ENCODE assay signal across 10 cellular contexts in genomic region chr16:50547340-50547865, GRCh38. TPM values are rescaled to one million over a fixed set of nuclear protein-coding genes. Genes with fewer than 3 reads are reported as not detected.
DNase-seq lines count a peak whose midpoint lies in the region; ATAC-seq, FAIRE-seq and TF ChIP-seq lines count a peak whose summit lies in the region.
"Had no signal": no experiment of that assay in that cellular context is flagged by ENCODE, and none has a peak within 500 bp of the region (broad histone marks: within the 10 kb centered on the region; RNA-seq: fewer than 3 reads in every experiment).

No MANE protein-coding gene starts in this region.

- in situ Hi-C loops in HepG2 (cut with HindIII; ENCODE audit: extremely low pct_ligation_motif_present, low pct_unique_long_range_greater_than_20kb): loop anchor here (5.0 kb wide), 2 partner anchors 80 to 175 kb away; no protein-coding TSS in a partner anchor

- peak overlapping the region; percentile 82; the same call in 1 of the 2 replicates for H3K9ac ChIP-seq in HepG2 (ENCODE audit: insufficient read depth, low read depth, low read length)

- FAIRE-seq in HepG2 (lab: Jason Lieb, UNC): peak; percentile 50
- FAIRE-seq: A204.1, islet of Langerhans had no signal

- CTCF ChIA-PET in MCF 10A (lab: Yijun Ruan, JAX): no interaction called here
- CTCF ChIA-PET in HepG2 (lab: Yijun Ruan, JAX; ENCODE audit: low intra/inter-chr PET ratio, low total read pairs): interaction anchor here (0.8 kb wide), 1 partner anchor 80 kb away, joined by 3 read pairs; no protein-coding TSS in a partner anchor

- peak; percentile 14 for DNase-seq in NCI-H1092 treated with DMSO at 0.1 percent for 48 hours (lab: John Stamatoyannopoulos, UW)
- no peak for DNase-seq in NCI-H1092 (lab: John Stamatoyannopoulos, UW)
- DNase-seq in Kasumi-1 (lab: John Stamatoyannopoulos, UW): peak; percentile 31 to 58
- DNase-seq in WERI-Rb-1: peak; percentile 72
- peak; percentile 9 for DNase-seq in MCF 10A (ENCODE audit: unreplicated experiment)
- DNase-seq in HepG2 (ENCODE audit: low spot score): peak; percentile 94
- DNase-seq in stimulated activated CD4-positive, alpha-beta T cell treated with anti-CD3 and anti-CD28 coated beads, TNF-alpha, amount 100 ng/mL, for 4 hours (ENCODE audit: low read depth in 3 of 3): peak; percentile 23 to 60 (median 40)
- DNase-seq in hepatic stellate cell (ENCODE audit: low spot score): no peak

- peak overlapping the region; percentile 78 for H3K4me2 ChIP-seq in HepG2 (ENCODE audit: low read depth, low read length)

- under 1% methylated on average over 24 of the region's 34 CpGs for WGBS in HepG2 (ENCODE audit: low lambda C conversion rate)

- no peaks in the 10 kb centered on the region for H3K9me3 ChIP-seq in WERI-Rb-1 (ENCODE audit: severe bottlenecking)
- H3K9me3 ChIP-seq in HepG2 (ENCODE audit: low read length): no peaks in the 10 kb centered on the region

- H3K27me3 ChIP-seq in WERI-Rb-1 (ENCODE audit: insufficient read depth, low read depth, severe bottlenecking) (no peaks in the 10 kb centered on the region), HepG2 (ENCODE audit: control insufficient read depth in 1 of 2, insufficient read depth in 2 of 2, low read length in 2 of 2) (peaks cover 0 to 6% of the 10 kb centered on the region in 2 experiments; a peak in 1 of 5 replicates)

- TF ChIP-seq CTCF in WERI-Rb-1 (IDR thresholded peaks at IDR 0.05; ENCODE audit: low read depth, low read length): peak; percentile 55
- no peak for TF ChIP-seq CTCF in MCF 10A (IDR thresholded peaks at IDR 0.05; ENCODE audit: unreplicated experiment)
- TF ChIP-seq CTCF in HepG2 (CRISPR knock-in tag; IDR thresholded peaks at IDR 0.05): peak; percentile 83

- peak; percentile 63 for TF ChIP-seq RAD21 in HepG2 (CRISPR knock-in tag; IDR thresholded peaks at IDR 0.05)

- H2AFZ ChIP-seq in HepG2 (ENCODE audit: low read length): no peak overlapping the region

- BruUV-seq in MCF 10A (replicated peaks; lab: Mats Ljungman, UMichigan) (no TSS peak), HepG2 (replicated peaks; lab: Mats Ljungman, UMichigan) (no TSS peak)

- no peaks in the 10 kb centered on the region for H3K27me3 Mint-ChIP-seq in MCF 10A (ENCODE audit: insufficient read depth, unreplicated experiment)

- H3K36me3 ChIP-seq in WERI-Rb-1 (no peaks in the 10 kb centered on the region), HepG2 (replicated peaks in 1 of 2; ENCODE audit: control insufficient read depth in 1 of 2, insufficient read depth in 2 of 2, low read length in 2 of 2) (peaks cover 7 to 26% of the 10 kb centered on the region in 2 experiments)

- H3K27ac Mint-ChIP-seq in MCF 10A (ENCODE audit: low read depth, unreplicated experiment): no peak overlapping the region

- H3K4me1 ChIP-seq in HepG2 (ENCODE audit: insufficient read depth, low read length): peaks cover 55% of the 10 kb centered on the region

- H3K4me1 Mint-ChIP-seq in MCF 10A (ENCODE audit: insufficient read depth, unreplicated experiment): no peaks in the 10 kb centered on the region

- H3K27ac ChIP-seq in WERI-Rb-1 (no peak overlapping the region), HepG2 (ENCODE audit: extremely low read length, insufficient read depth, low read length) (peak overlapping the region; percentile 88)

- peak; percentile 81 to 98; a peak in 3 of 4 replicates for TF ChIP-seq EP300 in HepG2 (IDR thresholded peaks at IDR 0.05; ENCODE audit: low read depth in 2 of 2, low read length in 2 of 2)
- peak; percentile 91 for TF ChIP-seq EP300 in HepG2 (CRISPR knock-in tag; IDR thresholded peaks at IDR 0.05; ENCODE audit: borderline replicate concordance)

- peak in 1 of 2 experiments; percentile 0; a peak in 1 of 4 replicates for TF ChIP-seq POLR2A in HepG2 (IDR thresholded peaks at IDR 0.05; ENCODE audit: insufficient read depth in 1 of 2, low read depth in 2 of 2, low read length in 2 of 2)

- peaks cover 42% of the 10 kb centered on the region for H3K79me2 ChIP-seq in HepG2 (ENCODE audit: insufficient read depth, low read length)

- peaks cover 35% of the 10 kb centered on the region for H4K20me1 ChIP-seq in HepG2 (ENCODE audit: insufficient read depth, low read length)

- peak; percentile 61 for ATAC-seq in HepG2

- no peaks in the 10 kb centered on the region for H3K36me3 Mint-ChIP-seq in MCF 10A (ENCODE audit: insufficient read depth, unreplicated experiment)

- intact Hi-C loops in MCF 10A (cut with micrococcal nuclease) (no loop called here), HepG2 (cut with micrococcal nuclease; ENCODE audit: unreplicated experiment) (loop anchor here (1.0 to 5.0 kb wide), 5 partner anchors 8 to 79 kb away; no protein-coding TSS in a partner anchor)

- H3K9me3 Mint-ChIP-seq in MCF 10A (ENCODE audit: unreplicated experiment): no peaks in the 10 kb centered on the region

- H3K4me3 ChIP-seq in WERI-Rb-1 (ENCODE audit: low read depth, low read length): peak overlapping the region; percentile 74
- H3K4me3 ChIP-seq in HepG2 (replicated peaks in 1 of 3; ENCODE audit: insufficient read depth in 1 of 3, low read depth in 2 of 3, low read length in 3 of 3): peak overlapping the region; percentile 57 to 83 (median 83); a peak in 5 of 6 replicates

- peak overlapping the region; percentile 68 for H3K4me3 Mint-ChIP-seq in MCF 10A (ENCODE audit: unreplicated experiment)

- POLR2A ChIA-PET in MCF 10A (lab: Yijun Ruan, JAX) (interaction anchor here (0.6 kb wide), 1 partner anchor 54 kb away, joined by 3 read pairs; no protein-coding TSS in a partner anchor), HepG2 (lab: Yijun Ruan, JAX) (interaction anchor here (0.6 to 2.7 kb wide), 29 partner anchors 8 to 180 kb away, joined by 3 to 69 read pairs (median 4); no protein-coding TSS in a partner anchor)

TF ChIP-seq in HepG2, 621 proteins besides CTCF, POLR2A, EP300 and RAD21 (continues in another document):
- TF ChIP-seq JARID2 (CRISPR knock-in tag; IDR thresholded peaks at IDR 0.05; ENCODE audit: insufficient replicate concordance): no peak
- TF ChIP-seq FOXO1 (CRISPR knock-in tag; IDR thresholded peaks at IDR 0.05): peak; percentile 70
- TF ChIP-seq HDAC1 (CRISPR knock-in tag; IDR thresholded peaks at IDR 0.05): peak; percentile 95
- TF ChIP-seq ZNF737 (CRISPR knock-in tag; IDR thresholded peaks at IDR 0.05; ENCODE audit: borderline replicate concordance): no peak
- TF ChIP-seq ISX (CRISPR knock-in tag; conservative IDR thresholded peaks at IDR 0.05): no peak
- peak; percentile 78; the same call in 1 of the 2 replicates for TF ChIP-seq FIP1L1 (IDR thresholded peaks at IDR 0.05; ENCODE audit: borderline replicate concordance, insufficient read depth, low read depth, low read length)
- peak; percentile 99 for TF ChIP-seq SRSF1 (optimal IDR thresholded peaks at IDR 0.05; ENCODE audit: low read depth, low read length)
- peak; percentile 87 for TF ChIP-seq ZNF670 (CRISPR knock-in tag; IDR thresholded peaks at IDR 0.05; ENCODE audit: borderline replicate concordance)

RNA-seq across cellular contexts. Expression of gene NKD1, which starts 0.8 kb away (rescaled TPM):
- total RNA-seq in MCF 10A (2022) (0.07 and 0.29 TPM in 2 replicates), HepG2 (2016; rRNA removed; fragmentation: Illumina TruSeq; extraction: Trizol) (59.0 and 70.4 TPM in 2 replicates)
- total RNA-seq in HepG2 (2016; cell fraction: cytosol; rRNA removed; fragmentation: Illumina TruSeq; extraction: Trizol; ENCODE audit: low read depth): 19.9 and 25.5 TPM in 2 replicates
- 50.0 and 70.7 TPM in 2 replicates for total RNA-seq in HepG2 (2016; cell fraction: insoluble cytoplasmic fraction; rRNA removed; fragmentation: Illumina TruSeq; extraction: Trizol)
- 136 and 148 TPM in 2 replicates for total RNA-seq in HepG2 (2016; cell fraction: membrane; rRNA removed; fragmentation: Illumina TruSeq; extraction: Trizol)
- total RNA-seq in HepG2 (2016; cell fraction: nucleus; rRNA removed; fragmentation: Illumina TruSeq; extraction: Trizol): 61.9 and 70.6 TPM in 2 replicates
- 86.1 and 121 TPM in 2 replicates for polyA plus RNA-seq in HepG2 (2011; rRNA removed)
- polyA plus RNA-seq in HepG2 (2011; cell fraction: cytosol; rRNA removed): 22.3 and 49.7 TPM in 2 replicates
- 150 and 275 TPM in 2 replicates for polyA plus RNA-seq in HepG2 (2011; cell fraction: nucleus; rRNA removed)
- 58.7 and 76.3 TPM in 2 replicates for polyA plus RNA-seq in HepG2 (2012)
- polyA plus RNA-seq in HepG2 (2016; cell fraction: cytosol; fragmentation: Illumina TruSeq; extraction: Trizol; ENCODE audit: low read depth): 106 and 127 TPM in 2 replicates
- polyA plus RNA-seq in HepG2 (2016; cell fraction: insoluble cytoplasmic fraction; fragmentation: Illumina TruSeq; extraction: Trizol; ENCODE audit: low read depth): 95.8 and 124 TPM in 2 replicates
- 156 and 170 TPM in 2 replicates for polyA plus RNA-seq in HepG2 (2016; cell fraction: membrane; fragmentation: Illumina TruSeq; extraction: Trizol; ENCODE audit: low read depth)
- polyA plus RNA-seq in HepG2 (2016; cell fraction: nucleus; fragmentation: Illumina TruSeq; extraction: Trizol; ENCODE audit: insufficient read depth, low read depth): 155 and 169 TPM in 2 replicates
- polyA minus RNA-seq in HepG2 (2011; rRNA and poly(A)+ RNA removed; ENCODE audit: low replicate concordance): 0.02 and 110 TPM in 2 replicates
- polyA minus RNA-seq in HepG2 (2011; cell fraction: cytosol; rRNA and poly(A)+ RNA removed): 14.3 and 28.8 TPM in 2 replicates
- polyA minus RNA-seq in HepG2 (2011; cell fraction: nucleus; rRNA and poly(A)+ RNA removed): 43.1 and 57.6 TPM in 2 replicates

Comparison
In these comparisons a context has a peak if more than half of its experiments do, and no peak if none do; other contexts are left out.
1. DNase-seq: peak in NCI-H1092 treated with DMSO at 0.1 percent for 48 hours (single experiment), Kasumi-1 (2 of 2), WERI-Rb-1 (single experiment), MCF 10A (single experiment), HepG2 (single experiment) and stimulated activated CD4-positive, alpha-beta T cell treated with anti-CD3 and anti-CD28 coated beads, TNF-alpha, amount 100 ng/mL, for 4 hours (3 of 3); none in NCI-H1092 (single experiment) and hepatic stellate cell (single experiment).
2. RNA of gene NKD1, which starts 0.8 kb away (total RNA-seq): 19.9 to 148 TPM in HepG2; 0.07 to 0.29 TPM in MCF 10A; every median in the first group is over 10 times any median in the second.